17 cellular contexts compared by ENCODE assay signal in genomic region chr19:7965259-7965841, GRCh38. TPM values are rescaled to one million over a fixed set of nuclear protein-coding genes. Genes with fewer than 3 reads are reported as not detected.
DNase-seq lines count a peak whose midpoint lies in the region; ATAC-seq and TF ChIP-seq lines count a peak whose summit lies in the region.
"Had no signal": no experiment of that assay in that cellular context is flagged by ENCODE, and none has a peak within 500 bp of the region (broad histone marks: within the 10 kb centered on the region; RNA-seq: fewer than 3 reads in every experiment).

No MANE protein-coding gene starts in this region.

- H3K9me3 ChIP-seq in endodermal cell (ENCODE audit: control insufficient read depth, low read length): no peaks in the 10 kb centered on the region
- H3K9me3 ChIP-seq: BE2C had no signal

- H3K27ac Mint-ChIP-seq in stimulated activated naive CD8-positive, alpha-beta T cell treated with anti-CD3 and anti-CD28 coated beads, Interleukin-15, Interleukin-2, amounts not matched to agents 100 ng/mL and 50 ng/mL, for 24 hours: peak overlapping the region; percentile 55
- peak overlapping the region; percentile 12 for H3K27ac Mint-ChIP-seq in activated naive CD8-positive, alpha-beta T cell treated with anti-CD3 and anti-CD28 coated beads, Interleukin-2, amount 50 U/mL, for 24 hours
- H3K27ac Mint-ChIP-seq in mesothelial cell of epicardium: peak overlapping the region; percentile 74
- no peak overlapping the region for H3K27ac Mint-ChIP-seq in endodermal cell

- no peaks in the 10 kb centered on the region for H3K4me1 Mint-ChIP-seq in stimulated activated naive CD8-positive, alpha-beta T cell treated with anti-CD3 and anti-CD28 coated beads, Interleukin-15, Interleukin-2, amounts not matched to agents 100 ng/mL and 50 ng/mL, for 24 hours (ENCODE audit: low read depth)
- H3K4me1 Mint-ChIP-seq in activated naive CD8-positive, alpha-beta T cell treated with anti-CD3 and anti-CD28 coated beads, Interleukin-2, amount 50 U/mL, for 24 hours: no peaks in the 10 kb centered on the region
- H3K4me1 Mint-ChIP-seq in mesothelial cell of epicardium: peaks cover 5% of the 10 kb centered on the region
- H3K4me1 Mint-ChIP-seq in endodermal cell: peaks cover 5% of the 10 kb centered on the region
- H3K4me1 Mint-ChIP-seq: CD8-positive, alpha-beta memory T cell had no signal

- no peaks in the 10 kb centered on the region for H3K27me3 Mint-ChIP-seq in stimulated activated naive CD8-positive, alpha-beta T cell treated with anti-CD3 and anti-CD28 coated beads, Interleukin-15, Interleukin-2, amounts not matched to agents 100 ng/mL and 50 ng/mL, for 24 hours
- no peaks in the 10 kb centered on the region for H3K27me3 Mint-ChIP-seq in activated naive CD8-positive, alpha-beta T cell treated with anti-CD3 and anti-CD28 coated beads, Interleukin-2, amount 50 U/mL, for 24 hours
- H3K27me3 Mint-ChIP-seq in mesothelial cell of epicardium (ENCODE audit: low read depth) (no peaks in the 10 kb centered on the region), endodermal cell (ENCODE audit: insufficient read depth) (no peaks in the 10 kb centered on the region)

- H3K27me3 ChIP-seq in endodermal cell (ENCODE audit: control insufficient read depth, insufficient read depth, low read length, poor library complexity, severe bottlenecking) (no peaks in the 10 kb centered on the region), foreskin keratinocyte (no peaks in the 10 kb centered on the region)
- H3K27me3 ChIP-seq: BE2C had no signal

- no peak overlapping the region for H3K4me3 Mint-ChIP-seq in stimulated activated naive CD8-positive, alpha-beta T cell treated with anti-CD3 and anti-CD28 coated beads, Interleukin-15, Interleukin-2, amounts not matched to agents 100 ng/mL and 50 ng/mL, for 24 hours
- no peak overlapping the region for H3K4me3 Mint-ChIP-seq in activated naive CD8-positive, alpha-beta T cell treated with anti-CD3 and anti-CD28 coated beads, Interleukin-2, amount 50 U/mL, for 24 hours
- H3K4me3 Mint-ChIP-seq in mesothelial cell of epicardium (no peak overlapping the region), endodermal cell (no peak overlapping the region)
- H3K4me3 Mint-ChIP-seq: CD8-positive, alpha-beta memory T cell had no signal

- H3K9me3 Mint-ChIP-seq in stimulated activated naive CD8-positive, alpha-beta T cell treated with anti-CD3 and anti-CD28 coated beads, Interleukin-15, Interleukin-2, amounts not matched to agents 100 ng/mL and 50 ng/mL, for 24 hours: no peaks in the 10 kb centered on the region
- H3K9me3 Mint-ChIP-seq in activated naive CD8-positive, alpha-beta T cell treated with anti-CD3 and anti-CD28 coated beads, Interleukin-2, amount 50 U/mL, for 24 hours: no peaks in the 10 kb centered on the region
- no peaks in the 10 kb centered on the region for H3K9me3 Mint-ChIP-seq in mesothelial cell of epicardium
- no peaks in the 10 kb centered on the region for H3K9me3 Mint-ChIP-seq in endodermal cell
- H3K9me3 Mint-ChIP-seq: CD8-positive, alpha-beta memory T cell had no signal

- H3K27ac ChIP-seq in endodermal cell (ENCODE audit: low read depth, low read length): no peak overlapping the region
- no peak overlapping the region for H3K27ac ChIP-seq in foreskin keratinocyte

- H3K4me1 ChIP-seq in endodermal cell (ENCODE audit: control insufficient read depth, insufficient read depth, low read length): peaks cover 7% of the 10 kb centered on the region
- no peaks in the 10 kb centered on the region for H3K4me1 ChIP-seq in foreskin keratinocyte
- H3K4me1 ChIP-seq: BE2C had no signal

- 92 to 94% methylated on average over 12 of the region's 12 CpGs for WGBS in endodermal cell (ENCODE audit: insufficient coverage in 1 of 2, insufficient read length in 1 of 2), 2 experiments

- DNase-seq in stimulated activated naive CD8-positive, alpha-beta T cell treated with anti-CD3 and anti-CD28 coated beads, Interleukin-15, Interleukin-2, amounts not matched to agents 100 U/mL and 50 U/mL, for 24 hours: no peak
- DNase-seq in activated naive CD8-positive, alpha-beta T cell treated with anti-CD3 and anti-CD28 coated beads, Interleukin-2, amount 50 U/mL, for 24 hours: no peak
- DNase-seq in mesothelial cell of epicardium (ENCODE audit: low spot score in 2 of 2, unreplicated experiment in 2 of 2) (no peak), endodermal cell (no peak), foreskin keratinocyte (no peak)
- DNase-seq: BE2C; CD8-positive, alpha-beta memory T cell; Karpas-422; NCI-H1930; NCI-H2171; NCI-H446 treated with DMSO at 0.1 percent for 48 hours; NCI-H774; Right ventricle myocardium superior had no signal

- H3K4me3 ChIP-seq in endodermal cell (ENCODE audit: low read length): no peak overlapping the region

- H3K9ac ChIP-seq in endodermal cell (ENCODE audit: extremely low read depth, low read length, poor library complexity, severe bottlenecking): no peak overlapping the region

- H3K36me3 Mint-ChIP-seq in stimulated activated naive CD8-positive, alpha-beta T cell treated with anti-CD3 and anti-CD28 coated beads, Interleukin-15, Interleukin-2, amounts not matched to agents 100 ng/mL and 50 ng/mL, for 24 hours (ENCODE audit: low read depth): peaks cover 41% of the 10 kb centered on the region
- peaks cover 26% of the 10 kb centered on the region for H3K36me3 Mint-ChIP-seq in activated naive CD8-positive, alpha-beta T cell treated with anti-CD3 and anti-CD28 coated beads, Interleukin-2, amount 50 U/mL, for 24 hours (ENCODE audit: low read depth)
- peaks cover 28% of the 10 kb centered on the region for H3K36me3 Mint-ChIP-seq in mesothelial cell of epicardium
- H3K36me3 Mint-ChIP-seq in endodermal cell (ENCODE audit: low read depth): peaks cover 65% of the 10 kb centered on the region

- TF ChIP-seq CTCF in mesothelial cell of epicardium (IDR thresholded peaks at IDR 0.05; ENCODE audit: unreplicated experiment) (no peak), endodermal cell (conservative IDR thresholded peaks at IDR 0.05) (no peak), foreskin keratinocyte (conservative IDR thresholded peaks at IDR 0.05) (no peak)

- no peak for ATAC-seq in stimulated activated naive CD8-positive, alpha-beta T cell treated with anti-CD3 and anti-CD28 coated beads, Interleukin-15, Interleukin-2, amounts not matched to agents 100 U/mL and 50 U/mL, for 24 hours
- no peak for ATAC-seq in activated naive CD8-positive, alpha-beta T cell treated with anti-CD3 and anti-CD28 coated beads, Interleukin-2, amount 50 U/mL, for 24 hours
- ATAC-seq in foreskin keratinocyte (no peak), HG03442 (IDR thresholded peaks at IDR 0.05; ENCODE audit: unreplicated experiment) (no peak)
- ATAC-seq: Panc1 had no signal

- peaks cover 82% of the 10 kb centered on the region for H3K36me3 ChIP-seq in endodermal cell (ENCODE audit: control insufficient read depth, insufficient read depth, low read length)

RNA-seq across cellular contexts. Expression of gene TIMM44, which starts 21.9 kb away (rescaled TPM):
- 76.3 to 80.7 TPM (median 78.3 TPM) in 3 replicates for total RNA-seq in mesothelial cell of epicardium
- total RNA-seq in endodermal cell: 10 to 100 TPM; 78.1 to 80.0 TPM
- 50.1 TPM for polyA plus RNA-seq in endodermal cell (2013, experiment 1 of 2)
- polyA plus RNA-seq in endodermal cell (2013, experiment 2 of 2): 44.7 TPM
- total RNA-seq in foreskin keratinocyte: 63.0 and 67.5 TPM in 2 replicates
- polyA plus RNA-seq in foreskin keratinocyte: 50.0 and 53.9 TPM in 2 replicates

RNA-seq across cellular contexts. Expression of gene CTXN1, which starts 39.4 kb away (rescaled TPM):
- total RNA-seq in mesothelial cell of epicardium: 50.5 to 53.6 TPM (median 51.2 TPM) in 3 replicates
- 10 to 100 TPM; 60.1 to 87.2 TPM for total RNA-seq in endodermal cell
- polyA plus RNA-seq in endodermal cell (2013, experiment 1 of 2): 104 TPM
- 105 TPM for polyA plus RNA-seq in endodermal cell (2013, experiment 2 of 2)
- total RNA-seq in foreskin keratinocyte: 1.5 and 1.7 TPM in 2 replicates
- 5.1 and 6.4 TPM in 2 replicates for polyA plus RNA-seq in foreskin keratinocyte
- polyA plus RNA-seq: CD8-positive, alpha-beta memory T cell had no signal

RNA-seq across cellular contexts. Expression of gene ELAVL1, which starts 40.1 kb away (rescaled TPM):
- total RNA-seq in mesothelial cell of epicardium (112 to 119 TPM (median 116 TPM) in 3 replicates), endodermal cell (100 to 1,000 TPM; 123 to 149 TPM), foreskin keratinocyte (79.7 and 85.2 TPM in 2 replicates)
- polyA plus RNA-seq in endodermal cell (2013, experiment 1 of 2): 151 TPM
- polyA plus RNA-seq in endodermal cell (2013, experiment 2 of 2): 138 TPM
- 53.5 and 62.5 TPM in 2 replicates for polyA plus RNA-seq in foreskin keratinocyte

RNA-seq across cellular contexts. Expression of gene SNAPC2, which starts 45.2 kb away (rescaled TPM):
- total RNA-seq in mesothelial cell of epicardium: 15.6 to 16.8 TPM (median 16.3 TPM) in 3 replicates
- total RNA-seq in endodermal cell: 10 to 100 TPM; 11.9 to 14.2 TPM
- 30.4 TPM for polyA plus RNA-seq in endodermal cell (2013, experiment 1 of 2)
- polyA plus RNA-seq in endodermal cell (2013, experiment 2 of 2): 26.9 TPM
- total RNA-seq in foreskin keratinocyte: 22.5 and 22.7 TPM in 2 replicates
- polyA plus RNA-seq in foreskin keratinocyte: 30.6 and 32.0 TPM in 2 replicates

RNA-seq across cellular contexts. Expression of gene TGFBR3L, which starts 50.7 kb away (rescaled TPM):
- total RNA-seq in mesothelial cell of epicardium: 1.2 to 1.7 TPM (median 1.2 TPM) in 3 replicates
- total RNA-seq in endodermal cell: 1 to 10 TPM in 1 of 2 donors, under 1 TPM in 1; 0.84 to 2.2 TPM
- 1.3 TPM for polyA plus RNA-seq in endodermal cell (2013, experiment 1 of 2)
- polyA plus RNA-seq in endodermal cell (2013, experiment 2 of 2): 0.58 TPM
- total RNA-seq in foreskin keratinocyte: 2.1 and 2.5 TPM in 2 replicates
- 3.6 and 5.0 TPM in 2 replicates for polyA plus RNA-seq in foreskin keratinocyte
- polyA plus RNA-seq: AG04450 had no signal

Comparison
In these comparisons a context has a peak if more than half of its experiments do, and no peak if none do; other contexts are left out.
1. RNA of gene CTXN1, which starts 39.4 kb away (total RNA-seq): 60.1 to 87.2 TPM in endodermal cell and 50.5 to 53.6 TPM in mesothelial cell of epicardium; 1.5 to 1.7 TPM in foreskin keratinocyte; every median in the first group is over 10 times any median in the second.